9 cellular contexts compared by ENCODE assay signal in the genomic region with DNA sequence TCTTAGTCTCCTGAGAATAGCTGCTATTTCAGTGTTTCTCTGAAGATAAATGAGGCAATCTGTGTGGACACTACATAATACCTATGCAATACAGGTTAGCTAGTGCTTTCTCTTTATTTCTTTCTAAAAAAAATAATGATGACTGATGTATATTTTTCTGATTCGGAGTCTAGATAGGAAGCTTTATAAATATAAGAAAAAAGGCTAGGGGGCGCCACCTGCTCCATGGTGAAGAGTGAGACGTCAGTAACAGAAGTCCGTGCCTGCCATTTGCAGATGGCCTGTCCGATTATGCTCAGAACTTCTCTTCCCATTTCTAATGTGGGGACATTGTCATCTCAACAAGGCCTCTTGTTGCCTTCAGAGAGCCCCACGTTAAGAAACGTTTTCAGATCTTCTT. TPM values are rescaled to one million over a fixed set of nuclear protein-coding genes. Genes with fewer than 3 reads are reported as not detected.
DNase-seq lines count a peak whose midpoint lies in the region; ATAC-seq and TF ChIP-seq lines count a peak whose summit lies in the region.
"Had no signal": no experiment of that assay in that cellular context is flagged by ENCODE, and none has a peak within 500 bp of the region (broad histone marks: within the 10 kb centered on the region; RNA-seq: fewer than 3 reads in every experiment).

No MANE protein-coding gene starts in this region.

- no peak overlapping the region for H3K27ac ChIP-seq in mammary epithelial cell (ENCODE audit: insufficient read depth, low read depth, low read length)
- H3K27ac ChIP-seq in psoas muscle, result no peak overlapping the region

- H3K9me3 Mint-ChIP-seq in activated naive CD4-positive, alpha-beta T cell treated with anti-CD3 and anti-CD28 coated beads, Interleukin-2, amount 10 ng/mL, durations not matched to agents 7 days and 5 days, result no peaks in the 10 kb centered on the region

- H3K27me3 Mint-ChIP-seq in activated naive CD4-positive, alpha-beta T cell treated with anti-CD3 and anti-CD28 coated beads, Interleukin-2, amount 10 ng/mL, durations not matched to agents 7 days and 5 days, result no peaks in the 10 kb centered on the region

- no peak overlapping the region for H3K9ac ChIP-seq in mammary epithelial cell (ENCODE audit: insufficient read depth, low read length)

- H2AFZ ChIP-seq in mammary epithelial cell (ENCODE audit: low read depth, low read length), result no peak overlapping the region

- no peaks in the 10 kb centered on the region for H3K4me1 Mint-ChIP-seq in activated naive CD4-positive, alpha-beta T cell treated with anti-CD3 and anti-CD28 coated beads, Interleukin-2, amount 10 ng/mL, durations not matched to agents 7 days and 5 days

- ATAC-seq in psoas muscle, result no peak
- ATAC-seq in GM18502 (IDR thresholded peaks at IDR 0.05; ENCODE audit: poor library complexity, unreplicated experiment), result no peak
- no peak for ATAC-seq in HG03039 (IDR thresholded peaks at IDR 0.05; ENCODE audit: unreplicated experiment)
- ATAC-seq in HG03571 (IDR thresholded peaks at IDR 0.05; ENCODE audit: unreplicated experiment), result no peak

- no peaks in the 10 kb centered on the region for H3K79me2 ChIP-seq in mammary epithelial cell (ENCODE audit: insufficient read depth, low read length)

- peak; percentile 18 to 27 for TF ChIP-seq CTCF in mammary epithelial cell (conservative IDR thresholded peaks at IDR 0.05 in 1 of 2, IDR thresholded peaks at IDR 0.05 in 1 of 2; ENCODE audit: extremely low read depth in 1 of 2, insufficient read depth in 1 of 2, low read depth in 1 of 2, low read length in 2 of 2)
- TF ChIP-seq CTCF in psoas muscle (IDR thresholded peaks at IDR 0.05), result peak; percentile 26

- H4K20me1 ChIP-seq in mammary epithelial cell (ENCODE audit: insufficient read depth, low read length), result no peaks in the 10 kb centered on the region

- H3K4me2 ChIP-seq in mammary epithelial cell (ENCODE audit: insufficient read depth, low read depth, low read length), result no peak overlapping the region

- no peak overlapping the region for H3K4me3 Mint-ChIP-seq in activated naive CD4-positive, alpha-beta T cell treated with anti-CD3 and anti-CD28 coated beads, Interleukin-2, amount 10 ng/mL, durations not matched to agents 7 days and 5 days

- H3K9me3 ChIP-seq in mammary epithelial cell (replicated peaks; ENCODE audit: insufficient read depth, low read length) (no peaks in the 10 kb centered on the region), psoas muscle (no peaks in the 10 kb centered on the region)

- H3K36me3 Mint-ChIP-seq in activated naive CD4-positive, alpha-beta T cell treated with anti-CD3 and anti-CD28 coated beads, Interleukin-2, amount 10 ng/mL, durations not matched to agents 7 days and 5 days, result no peaks in the 10 kb centered on the region

- dilution Hi-C loops in mammary epithelial cell (cut with HindIII; ENCODE audit: low sequenced_read_pairs), result no loop called here

- H3K27ac Mint-ChIP-seq in activated naive CD4-positive, alpha-beta T cell treated with anti-CD3 and anti-CD28 coated beads, Interleukin-2, amount 10 ng/mL, durations not matched to agents 7 days and 5 days, result no peak overlapping the region

- CTCF ChIA-PET in activated naive CD4-positive, alpha-beta T cell treated with anti-CD3 and anti-CD28 coated beads, Interleukin-2, amount 10 ng/mL, durations not matched to agents 7 days and 5 days (lab: Charles Lee), result interaction anchor here (0.8 to 7.8 kb wide), 13 partner anchors 12 to 371 kb away, joined by 3 to 98 read pairs (median 6); no protein-coding TSS in a partner anchor
- CTCF ChIA-PET in mammary epithelial cell (lab: Charles Lee; ENCODE audit: low non-redundant PET), result no interaction called here

- H3K27me3 ChIP-seq in mammary epithelial cell (ENCODE audit: insufficient read depth, low read length) (no peaks in the 10 kb centered on the region), psoas muscle (ENCODE audit: insufficient read depth in 3 of 3, low read length in 2 of 3) (no peaks in the 10 kb centered on the region)

- no TSS peak for BruUV-seq in mammary epithelial cell (replicated peaks; lab: Mats Ljungman, UMichigan)

- H3K4me3 ChIP-seq in mammary epithelial cell (replicated peaks in 1 of 3; ENCODE audit: insufficient read depth in 1 of 3, low read depth in 2 of 3, low read length in 3 of 3) (no peak overlapping the region), psoas muscle (no peak overlapping the region)

- H3K4me1 ChIP-seq in mammary epithelial cell (ENCODE audit: insufficient read depth, low read length) (no peaks in the 10 kb centered on the region), psoas muscle (no peaks in the 10 kb centered on the region)

- intact Hi-C loops in mammary epithelial cell (cut with micrococcal nuclease) (no loop called here), psoas muscle (cut with DNase I) (no loop called here)

- in situ Hi-C loops in mammary epithelial cell (cut with MboI; ENCODE audit: low sequenced_read_pairs in 2 of 2), result loop anchor here (10.0 to 25.0 kb wide), 2 partner anchors 294 to 469 kb away; no protein-coding TSS in a partner anchor

- WGBS in mammary epithelial cell (ENCODE audit: low coverage, missing lambda C conversion rate), result 93% methylated on average over 7 of the region's 7 CpGs
- 79 to 86% (median 82%) methylated on average over 7 of the region's 7 CpGs for WGBS in psoas muscle, 3 donors

- DNase-seq in activated naive CD4-positive, alpha-beta T cell treated with anti-CD3 and anti-CD28 coated beads, Interleukin-2, amount 10 ng/mL, durations not matched to agents 7 days and 5 days, result peak; percentile 40
- DNase-seq in activated naive CD4-positive, alpha-beta T cell treated with Interleukin-2 at 50 U/mL for 16 hours, result no peak
- DNase-seq in NAMALWA (ENCODE audit: low spot score) (peak; percentile 52), mammary epithelial cell (no peak), psoas muscle (no peak)
- DNase-seq: NCI-H2029 had no signal

- H3K36me3 ChIP-seq in mammary epithelial cell (ENCODE audit: insufficient read depth, low read length) (no peaks in the 10 kb centered on the region), psoas muscle (ENCODE audit: insufficient read depth in 1 of 2, low read depth in 1 of 2) (peaks cover 0 to 56% of the 10 kb centered on the region in 2 donors)

RNA-seq across cellular contexts. Expression of a gene that starts 26.4 kb away (rescaled TPM):
- total RNA-seq in mammary epithelial cell (100 to 1,000 TPM in 1 of 2 donors, 10 to 100 TPM in 1; 92.4 to 120 TPM), psoas muscle (100 to 1,000 TPM in 1 of 4 donors, 10 to 100 TPM in 3; 30.2 to 159 (median 70.6) TPM)
- polyA plus RNA-seq in mammary epithelial cell (60.4 TPM), psoas muscle (10 to 100 TPM; 21.5 to 53.8 (median 32.3) TPM)
- polyA minus RNA-seq in mammary epithelial cell, result 61.8 TPM

RNA-seq across cellular contexts. Expression of a gene that starts 49.0 kb away (rescaled TPM):
- total RNA-seq in mammary epithelial cell, result not detected
- polyA plus RNA-seq in mammary epithelial cell, result not detected
- 0.16 TPM for polyA minus RNA-seq in mammary epithelial cell
- total RNA-seq in psoas muscle, result not detected
- under 1 TPM in 2 of 3 donors, not detected in 1; 0.01 to 0.04 TPM for polyA plus RNA-seq in psoas muscle

Comparison
In these comparisons a context has a peak if more than half of its experiments do, and no peak if none do; other contexts are left out.
1. DNase-seq: peak in activated naive CD4-positive, alpha-beta T cell treated with anti-CD3 and anti-CD28 coated beads, Interleukin-2, amount 10 ng/mL, durations not matched to agents 7 days and 5 days (single experiment) and NAMALWA (single experiment); none in activated naive CD4-positive, alpha-beta T cell treated with Interleukin-2 at 50 U/mL for 16 hours (single experiment), mammary epithelial cell (single experiment) and psoas muscle (0 of 2).